ENCODE assay signal across 1 cellular context in the genomic region with DNA sequence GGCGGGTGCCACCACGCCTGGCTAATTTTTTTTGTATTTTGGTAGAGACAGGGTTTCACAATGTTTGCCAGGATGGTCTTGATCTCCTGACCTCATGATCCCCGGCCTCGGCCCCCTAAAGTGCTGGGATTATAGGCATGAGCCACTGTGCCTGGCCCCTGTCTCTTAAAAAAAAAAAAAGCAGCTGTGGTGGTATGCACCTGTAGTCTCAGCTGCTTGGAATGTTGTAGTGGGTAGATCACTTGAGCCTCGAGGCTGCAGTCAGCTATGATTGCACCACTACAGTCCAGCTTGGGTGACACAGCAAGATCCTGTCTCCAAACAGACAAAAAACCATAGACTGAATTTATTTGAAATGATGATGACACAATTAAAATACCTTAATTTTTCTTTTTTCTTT.
TF ChIP-seq lines count a peak whose summit lies in the region.

No MANE protein-coding gene starts in this region.

TF ChIP-seq in WTC11, 78 proteins besides CTCF, POLR2A, EP300 and RAD21 (continued from another document):
- TF ChIP-seq, protein P1, sequence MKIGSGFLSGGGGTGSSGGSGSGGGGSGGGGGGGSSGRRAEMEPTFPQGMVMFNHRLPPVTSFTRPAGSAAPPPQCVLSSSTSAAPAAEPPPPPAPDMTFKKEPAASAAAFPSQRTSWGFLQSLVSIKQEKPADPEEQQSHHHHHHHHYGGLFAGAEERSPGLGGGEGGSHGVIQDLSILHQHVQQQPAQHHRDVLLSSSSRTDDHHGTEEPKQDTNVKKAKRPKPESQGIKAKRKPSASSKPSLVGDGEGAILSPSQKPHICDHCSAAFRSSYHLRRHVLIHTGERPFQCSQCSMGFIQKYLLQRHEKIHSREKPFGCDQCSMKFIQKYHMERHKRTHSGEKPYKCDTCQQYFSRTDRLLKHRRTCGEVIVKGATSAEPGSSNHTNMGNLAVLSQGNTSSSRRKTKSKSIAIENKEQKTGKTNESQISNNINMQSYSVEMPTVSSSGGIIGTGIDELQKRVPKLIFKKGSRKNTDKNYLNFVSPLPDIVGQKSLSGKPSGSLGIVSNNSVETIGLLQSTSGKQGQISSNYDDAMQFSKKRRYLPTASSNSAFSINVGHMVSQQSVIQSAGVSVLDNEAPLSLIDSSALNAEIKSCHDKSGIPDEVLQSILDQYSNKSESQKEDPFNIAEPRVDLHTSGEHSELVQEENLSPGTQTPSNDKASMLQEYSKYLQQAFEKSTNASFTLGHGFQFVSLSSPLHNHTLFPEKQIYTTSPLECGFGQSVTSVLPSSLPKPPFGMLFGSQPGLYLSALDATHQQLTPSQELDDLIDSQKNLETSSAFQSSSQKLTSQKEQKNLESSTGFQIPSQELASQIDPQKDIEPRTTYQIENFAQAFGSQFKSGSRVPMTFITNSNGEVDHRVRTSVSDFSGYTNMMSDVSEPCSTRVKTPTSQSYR (CRISPR knock-in tag; IDR thresholded peaks at IDR 0.05): no peak
- no peak for TF ChIP-seq ZNF219 (CRISPR knock-in tag; IDR thresholded peaks at IDR 0.05; ENCODE audit: borderline replicate concordance)
- TF ChIP-seq NFYB (CRISPR knock-in tag; conservative IDR thresholded peaks at IDR 0.05; ENCODE audit: low read depth): no peak
- TF ChIP-seq, protein P2, sequence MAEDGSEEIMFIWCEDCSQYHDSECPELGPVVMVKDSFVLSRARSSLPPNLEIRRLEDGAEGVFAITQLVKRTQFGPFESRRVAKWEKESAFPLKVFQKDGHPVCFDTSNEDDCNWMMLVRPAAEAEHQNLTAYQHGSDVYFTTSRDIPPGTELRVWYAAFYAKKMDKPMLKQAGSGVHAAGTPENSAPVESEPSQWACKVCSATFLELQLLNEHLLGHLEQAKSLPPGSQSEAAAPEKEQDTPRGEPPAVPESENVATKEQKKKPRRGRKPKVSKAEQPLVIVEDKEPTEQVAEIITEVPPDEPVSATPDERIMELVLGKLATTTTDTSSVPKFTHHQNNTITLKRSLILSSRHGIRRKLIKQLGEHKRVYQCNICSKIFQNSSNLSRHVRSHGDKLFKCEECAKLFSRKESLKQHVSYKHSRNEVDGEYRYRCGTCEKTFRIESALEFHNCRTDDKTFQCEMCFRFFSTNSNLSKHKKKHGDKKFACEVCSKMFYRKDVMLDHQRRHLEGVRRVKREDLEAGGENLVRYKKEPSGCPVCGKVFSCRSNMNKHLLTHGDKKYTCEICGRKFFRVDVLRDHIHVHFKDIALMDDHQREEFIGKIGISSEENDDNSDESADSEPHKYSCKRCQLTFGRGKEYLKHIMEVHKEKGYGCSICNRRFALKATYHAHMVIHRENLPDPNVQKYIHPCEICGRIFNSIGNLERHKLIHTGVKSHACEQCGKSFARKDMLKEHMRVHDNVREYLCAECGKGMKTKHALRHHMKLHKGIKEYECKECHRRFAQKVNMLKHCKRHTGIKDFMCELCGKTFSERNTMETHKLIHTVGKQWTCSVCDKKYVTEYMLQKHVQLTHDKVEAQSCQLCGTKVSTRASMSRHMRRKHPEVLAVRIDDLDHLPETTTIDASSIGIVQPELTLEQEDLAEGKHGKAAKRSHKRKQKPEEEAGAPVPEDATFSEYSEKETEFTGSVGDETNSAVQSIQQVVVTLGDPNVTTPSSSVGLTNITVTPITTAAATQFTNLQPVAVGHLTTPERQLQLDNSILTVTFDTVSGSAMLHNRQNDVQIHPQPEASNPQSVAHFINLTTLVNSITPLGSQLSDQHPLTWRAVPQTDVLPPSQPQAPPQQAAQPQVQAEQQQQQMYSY (CRISPR knock-in tag; IDR thresholded peaks at IDR 0.05): no peak
- TF ChIP-seq GABPB1 (CRISPR knock-in tag; IDR thresholded peaks at IDR 0.05): no peak
- TF ChIP-seq, protein P3, sequence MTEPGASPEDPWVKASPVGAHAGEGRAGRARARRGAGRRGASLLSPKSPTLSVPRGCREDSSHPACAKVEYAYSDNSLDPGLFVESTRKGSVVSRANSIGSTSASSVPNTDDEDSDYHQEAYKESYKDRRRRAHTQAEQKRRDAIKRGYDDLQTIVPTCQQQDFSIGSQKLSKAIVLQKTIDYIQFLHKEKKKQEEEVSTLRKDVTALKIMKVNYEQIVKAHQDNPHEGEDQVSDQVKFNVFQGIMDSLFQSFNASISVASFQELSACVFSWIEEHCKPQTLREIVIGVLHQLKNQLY (CRISPR knock-in tag; IDR thresholded peaks at IDR 0.05): no peak
- TF ChIP-seq, protein P4, sequence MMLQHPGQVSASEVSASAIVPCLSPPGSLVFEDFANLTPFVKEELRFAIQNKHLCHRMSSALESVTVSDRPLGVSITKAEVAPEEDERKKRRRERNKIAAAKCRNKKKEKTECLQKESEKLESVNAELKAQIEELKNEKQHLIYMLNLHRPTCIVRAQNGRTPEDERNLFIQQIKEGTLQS (CRISPR knock-in tag; conservative IDR thresholded peaks at IDR 0.05): no peak
- TF ChIP-seq, protein P5, sequence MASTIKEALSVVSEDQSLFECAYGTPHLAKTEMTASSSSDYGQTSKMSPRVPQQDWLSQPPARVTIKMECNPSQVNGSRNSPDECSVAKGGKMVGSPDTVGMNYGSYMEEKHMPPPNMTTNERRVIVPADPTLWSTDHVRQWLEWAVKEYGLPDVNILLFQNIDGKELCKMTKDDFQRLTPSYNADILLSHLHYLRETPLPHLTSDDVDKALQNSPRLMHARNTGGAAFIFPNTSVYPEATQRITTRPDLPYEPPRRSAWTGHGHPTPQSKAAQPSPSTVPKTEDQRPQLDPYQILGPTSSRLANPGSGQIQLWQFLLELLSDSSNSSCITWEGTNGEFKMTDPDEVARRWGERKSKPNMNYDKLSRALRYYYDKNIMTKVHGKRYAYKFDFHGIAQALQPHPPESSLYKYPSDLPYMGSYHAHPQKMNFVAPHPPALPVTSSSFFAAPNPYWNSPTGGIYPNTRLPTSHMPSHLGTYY (CRISPR knock-in tag; IDR thresholded peaks at IDR 0.05): no peak
- no peak for TF ChIP-seq ELF4 (CRISPR knock-in tag; IDR thresholded peaks at IDR 0.05; ENCODE audit: low read depth)
- no peak for TF ChIP-seq ZNF263 (CRISPR knock-in tag; IDR thresholded peaks at IDR 0.05; ENCODE audit: low read depth)
- no peak for TF ChIP-seq NFATC4 (CRISPR knock-in tag; IDR thresholded peaks at IDR 0.05)
- TF ChIP-seq ZNF396 (CRISPR knock-in tag; IDR thresholded peaks at IDR 0.05; ENCODE audit: borderline replicate concordance): no peak
- TF ChIP-seq JAZF1 (CRISPR knock-in tag; IDR thresholded peaks at IDR 0.05): no peak
- no peak for TF ChIP-seq ETV6 (CRISPR knock-in tag; IDR thresholded peaks at IDR 0.05)
